In the genomic region with DNA sequence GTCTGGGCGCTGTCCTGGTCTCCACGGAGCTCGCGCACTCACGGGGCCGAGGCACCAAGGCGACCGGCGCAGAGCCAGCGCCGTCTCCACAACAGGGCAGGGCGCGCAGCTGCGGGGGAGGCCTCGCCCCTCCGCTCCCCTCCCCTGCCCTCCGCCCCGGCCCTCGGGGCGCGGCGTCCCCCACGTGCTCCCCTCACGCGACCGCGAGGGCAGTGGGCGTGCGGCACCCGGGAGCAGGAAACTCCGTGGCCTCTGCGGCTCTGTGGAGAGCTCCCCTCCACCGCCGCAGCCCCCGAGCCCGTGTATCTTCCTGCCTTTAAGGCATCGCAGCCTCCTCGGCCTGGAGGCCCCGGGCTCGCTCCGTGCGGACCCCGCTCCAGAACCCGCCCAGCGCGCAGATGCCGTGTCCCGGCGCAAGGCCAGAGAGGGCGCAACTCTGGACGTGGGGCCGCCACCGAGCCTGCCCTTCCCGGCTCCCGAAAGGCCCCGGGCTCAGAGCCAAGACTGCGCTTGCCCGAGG, we compare ENCODE assay signal across 8 cellular contexts. TPM values are rescaled to one million over a fixed set of nuclear protein-coding genes. Genes with fewer than 3 reads are reported as not detected.
A peak's percentile ranks its signal among the peaks of the same experiment; 100 is the strongest.
DNase-seq lines count a peak whose midpoint lies in the region; ATAC-seq lines count a peak whose summit lies in the region.

No MANE protein-coding gene starts in this region.

- peak; percentile 24 for ATAC-seq in HG02642 (IDR thresholded peaks at IDR 0.05; ENCODE audit: poor library complexity, unreplicated experiment)

- H3K27me3 ChIP-seq in effector memory CD4-positive, alpha-beta T cell (replicated peaks; ENCODE audit: control insufficient read depth, insufficient read depth, low read length, poor library complexity, severe bottlenecking), result no peaks in the 10 kb centered on the region

- peak; percentile 86 for DNase-seq in NCI-H748 (lab: John Stamatoyannopoulos, UW; ENCODE audit: unreplicated experiment)
- no peak for DNase-seq in NCI-H748 treated with DMSO at 0.1 percent for 48 hours (lab: John Stamatoyannopoulos, UW)
- peak; percentile 28 for DNase-seq in NCI-H1694 (lab: John Stamatoyannopoulos, UW)
- peak; percentile 76 for DNase-seq in activated CD4-positive, alpha-beta T cell treated with anti-CD3 and anti-CD28 coated beads for 48 hours
- DNase-seq in effector memory CD4-positive, alpha-beta T cell, result peak; percentile 64 to 70 (median 64)
- DNase-seq in mesenteric fat pad (ENCODE audit: low spot score), result peak; percentile 93
- peak; percentile 61 to 65 for DNase-seq in stimulated activated CD8-positive, alpha-beta memory T cell treated with anti-CD3 and anti-CD28 coated beads, Interleukin-15, amount 100 ng/mL, for 48 hours (ENCODE audit: low read depth in 2 of 2)

- peak overlapping the region; percentile 63 for H3K4me3 ChIP-seq in effector memory CD4-positive, alpha-beta T cell (ENCODE audit: insufficient read depth, low read depth, low read length, poor library complexity, severe bottlenecking)

- H3K27ac ChIP-seq in effector memory CD4-positive, alpha-beta T cell (ENCODE audit: insufficient read depth, low read length, poor library complexity, severe bottlenecking), result peak overlapping the region; percentile 81

- peaks cover 22% of the 10 kb centered on the region for H3K36me3 ChIP-seq in effector memory CD4-positive, alpha-beta T cell (ENCODE audit: control insufficient read depth, insufficient read depth, low read length)

- no peaks in the 10 kb centered on the region for H3K9me3 ChIP-seq in effector memory CD4-positive, alpha-beta T cell (ENCODE audit: control insufficient read depth, low read length)

- H3K4me1 ChIP-seq in effector memory CD4-positive, alpha-beta T cell (ENCODE audit: control insufficient read depth, insufficient read depth, low read length, poor library complexity, severe bottlenecking), result peaks cover 27% of the 10 kb centered on the region

RNA-seq across cellular contexts. Expression of a gene that starts 0.7 kb away (rescaled TPM):
- 298 TPM for total RNA-seq in mesenteric fat pad

RNA-seq across cellular contexts. Expression of a gene that starts 9.7 kb away (rescaled TPM):
- total RNA-seq in mesenteric fat pad, result not detected

RNA-seq across cellular contexts. Expression of a gene that starts 10.7 kb away (rescaled TPM):
- not detected for total RNA-seq in mesenteric fat pad

RNA-seq across cellular contexts. Expression of a gene that starts 13.1 kb away (rescaled TPM):
- total RNA-seq in mesenteric fat pad, result not detected

RNA-seq across cellular contexts. Expression of a gene that starts 14.7 kb away (rescaled TPM):
- total RNA-seq in mesenteric fat pad, result 39.2 TPM
